8 cellular contexts compared by ENCODE assay signal in the genomic region with DNA sequence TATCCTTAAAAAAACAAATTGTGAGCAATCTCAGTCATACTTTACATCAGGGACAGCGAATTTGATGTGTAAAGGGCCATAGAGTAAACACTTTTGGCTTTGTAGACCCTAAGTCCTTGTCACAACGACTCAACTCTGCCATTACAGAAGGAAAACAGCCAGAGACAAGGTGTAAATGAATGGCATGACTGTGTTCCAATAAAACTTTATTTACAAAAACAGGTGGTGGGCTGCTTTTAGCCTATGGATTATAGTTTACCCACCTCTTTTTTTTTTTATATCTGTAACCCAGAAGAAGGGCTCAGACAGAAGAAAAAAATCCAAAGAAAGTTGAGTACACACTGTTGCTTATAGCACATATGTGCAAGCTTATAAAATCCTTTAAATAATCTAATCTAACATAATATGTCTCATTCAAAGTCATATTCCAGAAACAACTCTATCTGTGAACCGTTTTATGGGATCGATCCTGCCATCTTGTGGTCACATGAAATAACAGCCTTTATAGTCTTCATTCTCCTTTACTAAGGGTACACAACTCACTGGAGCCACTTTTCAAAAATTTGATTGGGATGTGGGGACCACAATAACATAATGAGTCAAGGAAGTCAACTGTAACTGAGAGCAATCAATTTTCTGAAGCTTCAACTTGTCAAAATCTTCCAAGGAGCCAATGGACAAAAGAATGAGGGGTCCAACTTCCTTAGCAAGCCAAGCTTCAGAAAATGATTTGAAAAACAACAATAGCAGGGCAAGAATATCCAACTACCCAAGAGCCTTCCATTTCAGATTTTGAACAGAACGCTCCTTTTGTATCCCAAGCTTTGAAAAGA.
A peak's percentile ranks its signal among the peaks of the same experiment; 100 is the strongest.
DNase-seq lines count a peak whose midpoint lies in the region; ATAC-seq and TF ChIP-seq lines count a peak whose summit lies in the region.

No MANE protein-coding gene starts in this region.

- H3K4me3 ChIP-seq in GM12864 (ENCODE audit: low read depth, low read length) (no peak overlapping the region), right cardiac atrium (ENCODE audit: low read length) (no peak overlapping the region), upper lobe of left lung (no peak overlapping the region)

- H3K4me1 Mint-ChIP-seq in activated naive CD8-positive, alpha-beta T cell (ENCODE audit: low read depth) = peaks cover 75% of the 10 kb centered on the region

- TF ChIP-seq CTCF in GM12864 (IDR thresholded peaks at IDR 0.05; ENCODE audit: low read depth, low read length, missing control alignments) (peak; percentile 42), upper lobe of left lung (IDR thresholded peaks at IDR 0.05) (peak in 5 of 6 experiments; percentile 31 to 53 (median 45))

- H3K27me3 ChIP-seq in right cardiac atrium (ENCODE audit: control insufficient read depth, insufficient read depth) (no peaks in the 10 kb centered on the region), upper lobe of left lung (no peaks in the 10 kb centered on the region)

- no peak for TF ChIP-seq POLR2A in upper lobe of left lung (IDR thresholded peaks at IDR 0.05)

- H3K9me3 Mint-ChIP-seq in activated naive CD8-positive, alpha-beta T cell (ENCODE audit: low read depth) = no peaks in the 10 kb centered on the region

- H3K9me3 ChIP-seq in right cardiac atrium (ENCODE audit: control insufficient read depth, low read length) (no peaks in the 10 kb centered on the region), upper lobe of left lung (no peaks in the 10 kb centered on the region)

- H3K27ac Mint-ChIP-seq in activated naive CD8-positive, alpha-beta T cell = peak overlapping the region; percentile 95

- H3K27me3 Mint-ChIP-seq in activated naive CD8-positive, alpha-beta T cell = no peaks in the 10 kb centered on the region

- peak; percentile 24 to 57 for ATAC-seq in right cardiac atrium
- peak in 1 of 2 donors; percentile 54 for ATAC-seq in upper lobe of left lung (ENCODE audit: low FRiP score in 2 of 2)
- ATAC-seq in HG02763 (IDR thresholded peaks at IDR 0.05; ENCODE audit: unreplicated experiment) = no peak
- no peak for ATAC-seq in HG03045 (IDR thresholded peaks at IDR 0.05; ENCODE audit: unreplicated experiment)

- TF ChIP-seq EP300 in upper lobe of left lung (IDR thresholded peaks at IDR 0.05) = no peak

- intact Hi-C loops in right cardiac atrium (cut with DNase I) = loop anchor here in 3 of 4 donors (2.0 to 5.0 kb wide), 2 partner anchors 82 to 83 kb away; no protein-coding TSS in a partner anchor

- peak overlapping the region; percentile 90 for H3K4me3 Mint-ChIP-seq in activated naive CD8-positive, alpha-beta T cell

- H3K4me1 ChIP-seq in right cardiac atrium (ENCODE audit: control insufficient read depth, insufficient read depth, low read length) (peaks cover 2% of the 10 kb centered on the region), upper lobe of left lung (peaks cover 11 to 18% (median 15%) of the 10 kb centered on the region in 4 donors)

- H3K27ac ChIP-seq in right cardiac atrium (ENCODE audit: low read length) = no peak overlapping the region
- no peak overlapping the region for H3K27ac ChIP-seq in upper lobe of left lung

- peaks cover 15% of the 10 kb centered on the region for H3K36me3 Mint-ChIP-seq in activated naive CD8-positive, alpha-beta T cell

- H3K36me3 ChIP-seq in upper lobe of left lung = no peaks in the 10 kb centered on the region

- 45% methylated on average over 5 of the region's 5 CpGs for WGBS in right cardiac atrium
- 47% methylated on average over 5 of the region's 5 CpGs for WGBS in upper lobe of left lung, 2 donors

- DNase-seq in AG08395 (ENCODE audit: low spot score) (peak; percentile 67), GM12864 (ENCODE audit: low read depth) (peak; percentile 21), NCI-H2107 (lab: John Stamatoyannopoulos, UW) (peak; percentile 5), right cardiac atrium (no peak), upper lobe of left lung (no peak)

Comparison
In these comparisons a context has a peak if more than half of its experiments do, and no peak if none do; other contexts are left out.
1. DNase-seq: peak in AG08395 (single experiment), GM12864 (single experiment) and NCI-H2107 (single experiment); none in right cardiac atrium (0 of 3) and upper lobe of left lung (0 of 2).
2. ATAC-seq: peak in right cardiac atrium (2 of 2); none in HG02763 (single experiment) and HG03045 (single experiment).